Comparison of ENCODE assay signal across 10 cellular contexts in the genomic region with DNA sequence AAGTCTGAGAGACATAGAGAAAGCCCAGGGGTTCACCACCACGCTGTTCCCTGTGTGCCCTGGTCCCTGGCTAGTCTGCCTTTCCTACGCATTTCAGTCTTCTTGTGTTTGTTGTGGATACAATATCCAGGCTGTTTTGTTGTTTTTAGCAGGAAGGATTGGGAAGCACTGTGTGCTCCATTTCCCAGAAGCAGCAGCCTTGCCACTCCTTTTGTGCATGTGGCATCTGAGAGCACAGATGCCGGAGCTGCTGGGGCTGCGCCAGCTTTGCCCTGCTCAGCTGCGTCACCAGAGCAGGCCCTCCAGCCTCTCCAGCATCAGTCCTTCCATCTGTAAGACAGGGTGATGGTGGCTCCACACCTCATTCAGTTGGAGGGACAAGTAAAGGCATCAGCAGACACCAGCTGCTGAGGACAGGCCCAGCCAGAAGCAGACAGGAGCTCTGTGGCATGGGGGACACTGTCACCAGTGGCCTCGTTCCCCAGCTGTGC.
DNase-seq lines count a peak whose midpoint lies in the region; ATAC-seq and TF ChIP-seq lines count a peak whose summit lies in the region.
"Had no signal": no experiment of that assay in that cellular context is flagged by ENCODE, and none has a peak within 500 bp of the region (broad histone marks: within the 10 kb centered on the region; RNA-seq: fewer than 3 reads in every experiment).

No MANE protein-coding gene starts in this region.

- no peaks in the 10 kb centered on the region for H3K27me3 ChIP-seq in CD8-positive, alpha-beta T cell (ENCODE audit: insufficient read depth, low read length)
- peaks cover 0 to 4% (median 0%) of the 10 kb centered on the region in 45 donors for H3K27me3 ChIP-seq in dorsolateral prefrontal cortex
- H3K27me3 ChIP-seq: cardiac muscle cell had no signal

- TF ChIP-seq CTCF in CD8-positive, alpha-beta T cell (IDR thresholded peaks at IDR 0.05) = no peak
- no peak for TF ChIP-seq CTCF in dorsolateral prefrontal cortex (IDR thresholded peaks at IDR 0.05 in 54 of 56, conservative IDR thresholded peaks at IDR 0.05 in 2 of 56; ENCODE audit: low read depth in 1 of 56, partially characterized antibody in 56 of 56)

- H3K36me3 Mint-ChIP-seq in CD8-positive, alpha-beta T cell = no peaks in the 10 kb centered on the region
- peaks cover 0 to 9% (median 5%) of the 10 kb centered on the region in 3 donors for H3K36me3 Mint-ChIP-seq in naive thymus-derived CD8-positive, alpha-beta T cell

- H3K27ac Mint-ChIP-seq in CD8-positive, alpha-beta T cell = peak overlapping the region; percentile 68
- peak overlapping the region in 8 of 10 donors; percentile 61 to 96 (median 62) for H3K27ac Mint-ChIP-seq in naive thymus-derived CD8-positive, alpha-beta T cell

- H3K4me1 Mint-ChIP-seq in CD8-positive, alpha-beta T cell (ENCODE audit: low read depth) = peaks cover 85% of the 10 kb centered on the region
- H3K4me1 Mint-ChIP-seq in naive thymus-derived CD8-positive, alpha-beta T cell = peaks cover 65 to 97% (median 95%) of the 10 kb centered on the region in 4 donors

- POLR2A ChIA-PET in CD8-positive, alpha-beta T cell (lab: Charles Lee) = interaction anchor here (1.4 kb wide), 1 partner anchor 36 kb away, joined by 3 read pairs; no protein-coding TSS in a partner anchor
- POLR2A ChIA-PET in naive thymus-derived CD8-positive, alpha-beta T cell (lab: Charles Lee) = interaction anchor here (0.8 to 0.9 kb wide), 3 partner anchors 9 to 34 kb away, joined by 3 read pairs; no protein-coding TSS in a partner anchor

- peak overlapping the region; percentile 4 for H3K4me3 Mint-ChIP-seq in CD8-positive, alpha-beta T cell
- peak overlapping the region in 8 of 10 donors; percentile 19 to 83 (median 66) for H3K4me3 Mint-ChIP-seq in naive thymus-derived CD8-positive, alpha-beta T cell

- H3K4me1 ChIP-seq in CD8-positive, alpha-beta T cell (ENCODE audit: insufficient read depth, low read length) = peaks cover 70% of the 10 kb centered on the region

- intact Hi-C loops in CD8-positive, alpha-beta T cell (cut with DNase I, micrococcal nuclease) = no loop called here
- intact Hi-C loops in dorsolateral prefrontal cortex (cut with DNase I) = no loop called here

- no peaks in the 10 kb centered on the region for H3K27me3 Mint-ChIP-seq in CD8-positive, alpha-beta T cell (ENCODE audit: low read depth)
- peaks cover 0 to 28% (median 0%) of the 10 kb centered on the region in 5 donors for H3K27me3 Mint-ChIP-seq in naive thymus-derived CD8-positive, alpha-beta T cell

- CTCF ChIA-PET in CD8-positive, alpha-beta T cell (lab: Charles Lee) = interaction anchor here (0.7 to 1.8 kb wide), 2 partner anchors 35 to 274 kb away, joined by 3 to 5 read pairs; no protein-coding TSS in a partner anchor

- no peak overlapping the region for H3K4me3 ChIP-seq in CD8-positive, alpha-beta T cell (ENCODE audit: low read depth, low read length)
- peak overlapping the region in 1 of 59 donors; percentile 10 for H3K4me3 ChIP-seq in dorsolateral prefrontal cortex
- H3K4me3 ChIP-seq: cardiac muscle cell had no signal

- no peak for DNase-seq in CD8-positive, alpha-beta T cell
- DNase-seq in RPMI7951 (ENCODE audit: low read depth) = peak; percentile 58
- DNase-seq in dorsolateral prefrontal cortex = peak; percentile 46 to 78 (median 62)
- DNase-seq in naive thymus-derived CD8-positive, alpha-beta T cell = peak in 2 of 10 donors; percentile 8 to 61
- DNase-seq in effector CD4-positive, alpha-beta T cell = no peak
- DNase-seq in stimulated activated CD4-positive, alpha-beta T cell treated with anti-CD3 and anti-CD28 coated beads, Interleukin-4, amount 100 ng/mL, for 1 hour = no peak
- DNase-seq: NCI-H187 treated with DMSO at 0.1 percent for 48 hours had no signal

- peaks cover 2% of the 10 kb centered on the region for H3K9me3 Mint-ChIP-seq in CD8-positive, alpha-beta T cell
- H3K9me3 Mint-ChIP-seq in naive thymus-derived CD8-positive, alpha-beta T cell = peaks cover 0 to 11% (median 2%) of the 10 kb centered on the region in 9 donors

- no peak for ATAC-seq in CD8-positive, alpha-beta T cell
- ATAC-seq in naive thymus-derived CD8-positive, alpha-beta T cell = peak in 1 of 2 donors; percentile 5
- no peak for ATAC-seq in GM21529 (IDR thresholded peaks at IDR 0.05; ENCODE audit: unreplicated experiment)
- ATAC-seq in HG03469 (IDR thresholded peaks at IDR 0.05; ENCODE audit: unreplicated experiment) = no peak

- no peaks in the 10 kb centered on the region for H3K9me3 ChIP-seq in CD8-positive, alpha-beta T cell (ENCODE audit: low read length)

- H3K36me3 ChIP-seq in CD8-positive, alpha-beta T cell (ENCODE audit: insufficient read depth, low read length) = no peaks in the 10 kb centered on the region
- H3K36me3 ChIP-seq: cardiac muscle cell had no signal

- H3K27ac ChIP-seq in CD8-positive, alpha-beta T cell (ENCODE audit: low read depth, low read length) = peak overlapping the region; percentile 31
- H3K27ac ChIP-seq in dorsolateral prefrontal cortex = peak overlapping the region in 55 of 59 donors; percentile 6 to 94 (median 73)
- H3K27ac ChIP-seq: cardiac muscle cell had no signal

Comparison
In these comparisons a context has a peak if more than half of its experiments do, and no peak if none do; other contexts are left out.
1. DNase-seq: peak in RPMI7951 (single experiment) and dorsolateral prefrontal cortex (10 of 10); none in CD8-positive, alpha-beta T cell (0 of 7), effector CD4-positive, alpha-beta T cell (single experiment) and stimulated activated CD4-positive, alpha-beta T cell treated with anti-CD3 and anti-CD28 coated beads, Interleukin-4, amount 100 ng/mL, for 1 hour (single experiment).